14 cellular contexts compared by ENCODE assay signal in the genomic region with DNA sequence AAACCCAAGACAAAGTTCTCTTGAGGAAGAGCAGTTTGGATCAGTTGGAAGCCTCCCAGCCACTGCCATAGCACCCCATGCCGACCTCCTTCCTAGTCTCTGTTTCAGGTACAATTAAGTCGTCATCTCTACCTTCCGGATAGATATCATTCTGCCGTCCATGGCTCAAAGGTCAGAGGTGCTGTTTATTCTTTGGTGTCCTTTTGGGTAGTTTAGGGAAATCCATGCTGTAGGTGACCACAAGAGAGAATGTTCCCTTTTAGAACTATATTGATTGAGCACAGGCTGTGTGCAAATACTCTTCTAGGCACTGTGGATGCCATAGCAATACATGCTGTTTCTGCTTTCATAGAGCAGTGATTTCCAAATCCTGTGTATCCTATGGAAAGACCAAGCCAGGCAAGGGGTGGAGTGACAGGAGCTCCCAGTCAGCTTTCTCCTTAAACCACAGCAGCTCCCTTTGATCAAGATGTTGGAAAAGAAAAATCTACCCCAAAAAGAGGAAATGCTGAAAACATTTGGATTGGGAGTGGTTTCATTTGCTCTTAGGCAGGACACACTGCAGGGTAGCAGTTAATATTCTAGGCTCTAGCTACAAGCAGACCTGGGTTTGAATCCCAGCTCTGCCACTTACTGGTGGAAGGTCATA.
DNase-seq lines count a peak whose midpoint lies in the region; ATAC-seq and TF ChIP-seq lines count a peak whose summit lies in the region.
"Had no signal": no experiment of that assay in that cellular context is flagged by ENCODE, and none has a peak within 500 bp of the region (broad histone marks: within the 10 kb centered on the region; RNA-seq: fewer than 3 reads in every experiment).

No MANE protein-coding gene starts in this region.

- peak overlapping the region; percentile 1 for H3K27ac Mint-ChIP-seq in osteocyte (ENCODE audit: unreplicated experiment)
- H3K27ac Mint-ChIP-seq: CD4-positive, alpha-beta T cell had no signal

- H3K4me3 ChIP-seq in dorsolateral prefrontal cortex (peak overlapping the region in 2 of 59 donors; percentile 1 to 9), BE2C (ENCODE audit: low read depth, low read length) (no peak overlapping the region)
- H3K4me3 ChIP-seq: smooth muscle cell had no signal

- DNase-seq in dorsolateral prefrontal cortex (no peak), osteocyte (ENCODE audit: extremely low spot score, unreplicated experiment) (no peak), NCI-H774 (lab: John Stamatoyannopoulos, UW) (no peak), BE2C (no peak), activated T-cell treated with anti-CD3 and anti-CD28 coated beads for 4 hours (no peak), NCI-H524 (lab: John Stamatoyannopoulos, UW) (no peak)
- DNase-seq: activated T-cell treated with anti-CD3 and anti-CD28 coated beads, Interleukin-2, amount 50 U/mL, for 48 hours; CD4-positive, alpha-beta T cell; NCI-H345; SHP77 had no signal

- no peaks in the 10 kb centered on the region for H3K36me3 Mint-ChIP-seq in osteocyte (ENCODE audit: unreplicated experiment)

- no peaks in the 10 kb centered on the region for H3K4me1 ChIP-seq in BE2C

- H3K9me3 Mint-ChIP-seq in osteocyte (ENCODE audit: unreplicated experiment), result no peaks in the 10 kb centered on the region
- H3K9me3 Mint-ChIP-seq: CD4-positive, alpha-beta T cell had no signal

- no peak overlapping the region for H3K4me3 Mint-ChIP-seq in osteocyte (ENCODE audit: unreplicated experiment)
- H3K4me3 Mint-ChIP-seq: CD4-positive, alpha-beta T cell had no signal

- no peaks in the 10 kb centered on the region for H3K27me3 ChIP-seq in dorsolateral prefrontal cortex
- H3K27me3 ChIP-seq in BE2C, result no peaks in the 10 kb centered on the region

- TF ChIP-seq CTCF in dorsolateral prefrontal cortex (IDR thresholded peaks at IDR 0.05 in 54 of 56, conservative IDR thresholded peaks at IDR 0.05 in 2 of 56; ENCODE audit: low read depth in 1 of 56, partially characterized antibody in 56 of 56) (no peak), osteocyte (IDR thresholded peaks at IDR 0.05) (no peak), BE2C (IDR thresholded peaks at IDR 0.05; ENCODE audit: low read depth, low read length) (no peak)

- H3K27me3 Mint-ChIP-seq in osteocyte (ENCODE audit: unreplicated experiment), result no peaks in the 10 kb centered on the region
- H3K27me3 Mint-ChIP-seq: CD4-positive, alpha-beta T cell had no signal

- peak overlapping the region in 48 of 59 donors; percentile 3 to 79 (median 54) for H3K27ac ChIP-seq in dorsolateral prefrontal cortex

- no peak for TF ChIP-seq POLR2A in GM18505 (IDR thresholded peaks at IDR 0.05; ENCODE audit: borderline replicate concordance, extremely low read depth, insufficient read depth, insufficient read length)

- peaks cover 35% of the 10 kb centered on the region for H3K4me1 Mint-ChIP-seq in osteocyte (ENCODE audit: unreplicated experiment)

- intact Hi-C loops in dorsolateral prefrontal cortex (cut with DNase I), result loop anchor here (2.0 to 10.0 kb wide), 2 partner anchors 147 to 151 kb away; no protein-coding TSS in a partner anchor

- no peaks in the 10 kb centered on the region; the same call in 1 of the 2 replicates for H3K9me3 ChIP-seq in BE2C

- ATAC-seq in GM18505 (IDR thresholded peaks at IDR 0.05; ENCODE audit: unreplicated experiment), result peak; percentile 4
- peak; percentile 5 for ATAC-seq in HG03354 (IDR thresholded peaks at IDR 0.05; ENCODE audit: poor library complexity, severe bottlenecking, unreplicated experiment)
- ATAC-seq: HCT116 had no signal

- no peaks in the 10 kb centered on the region for H3K36me3 ChIP-seq in BE2C
